In the genomic region with DNA sequence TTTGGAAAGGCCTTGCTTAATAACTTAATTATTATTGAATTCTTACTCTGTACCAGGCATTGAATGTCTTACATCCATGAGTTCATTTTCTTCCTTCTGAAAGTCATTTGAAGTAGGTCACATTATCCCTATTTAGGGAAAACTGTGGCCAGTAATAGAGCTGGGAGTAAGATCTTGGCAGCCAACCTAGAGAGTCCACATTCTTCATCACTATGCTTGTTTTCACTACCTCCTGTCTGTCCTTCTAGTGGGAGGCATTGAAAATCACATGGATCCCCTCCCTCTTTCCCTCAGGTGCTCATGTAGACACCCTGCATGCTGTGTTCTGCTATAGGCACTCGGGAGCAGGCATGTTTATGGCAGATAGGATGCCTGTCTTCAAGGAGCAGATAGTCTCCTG, we compare ENCODE assay signal across 2 cellular contexts.
TF ChIP-seq lines count a peak whose summit lies in the region.

No MANE protein-coding gene starts in this region.

TF ChIP-seq in SK-N-SH, 30 proteins besides CTCF, POLR2A, EP300 and RAD21 (continued from another document):
- TF ChIP-seq, protein P1, sequence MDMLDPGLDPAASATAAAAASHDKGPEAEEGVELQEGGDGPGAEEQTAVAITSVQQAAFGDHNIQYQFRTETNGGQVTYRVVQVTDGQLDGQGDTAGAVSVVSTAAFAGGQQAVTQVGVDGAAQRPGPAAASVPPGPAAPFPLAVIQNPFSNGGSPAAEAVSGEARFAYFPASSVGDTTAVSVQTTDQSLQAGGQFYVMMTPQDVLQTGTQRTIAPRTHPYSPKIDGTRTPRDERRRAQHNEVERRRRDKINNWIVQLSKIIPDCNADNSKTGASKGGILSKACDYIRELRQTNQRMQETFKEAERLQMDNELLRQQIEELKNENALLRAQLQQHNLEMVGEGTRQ (IDR thresholded peaks at IDR 0.05; ENCODE audit: borderline replicate concordance, low read depth, low read length), result no peak
- TF ChIP-seq, protein P2, sequence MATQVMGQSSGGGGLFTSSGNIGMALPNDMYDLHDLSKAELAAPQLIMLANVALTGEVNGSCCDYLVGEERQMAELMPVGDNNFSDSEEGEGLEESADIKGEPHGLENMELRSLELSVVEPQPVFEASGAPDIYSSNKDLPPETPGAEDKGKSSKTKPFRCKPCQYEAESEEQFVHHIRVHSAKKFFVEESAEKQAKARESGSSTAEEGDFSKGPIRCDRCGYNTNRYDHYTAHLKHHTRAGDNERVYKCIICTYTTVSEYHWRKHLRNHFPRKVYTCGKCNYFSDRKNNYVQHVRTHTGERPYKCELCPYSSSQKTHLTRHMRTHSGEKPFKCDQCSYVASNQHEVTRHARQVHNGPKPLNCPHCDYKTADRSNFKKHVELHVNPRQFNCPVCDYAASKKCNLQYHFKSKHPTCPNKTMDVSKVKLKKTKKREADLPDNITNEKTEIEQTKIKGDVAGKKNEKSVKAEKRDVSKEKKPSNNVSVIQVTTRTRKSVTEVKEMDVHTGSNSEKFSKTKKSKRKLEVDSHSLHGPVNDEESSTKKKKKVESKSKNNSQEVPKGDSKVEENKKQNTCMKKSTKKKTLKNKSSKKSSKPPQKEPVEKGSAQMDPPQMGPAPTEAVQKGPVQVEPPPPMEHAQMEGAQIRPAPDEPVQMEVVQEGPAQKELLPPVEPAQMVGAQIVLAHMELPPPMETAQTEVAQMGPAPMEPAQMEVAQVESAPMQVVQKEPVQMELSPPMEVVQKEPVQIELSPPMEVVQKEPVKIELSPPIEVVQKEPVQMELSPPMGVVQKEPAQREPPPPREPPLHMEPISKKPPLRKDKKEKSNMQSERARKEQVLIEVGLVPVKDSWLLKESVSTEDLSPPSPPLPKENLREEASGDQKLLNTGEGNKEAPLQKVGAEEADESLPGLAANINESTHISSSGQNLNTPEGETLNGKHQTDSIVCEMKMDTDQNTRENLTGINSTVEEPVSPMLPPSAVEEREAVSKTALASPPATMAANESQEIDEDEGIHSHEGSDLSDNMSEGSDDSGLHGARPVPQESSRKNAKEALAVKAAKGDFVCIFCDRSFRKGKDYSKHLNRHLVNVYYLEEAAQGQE (IDR thresholded peaks at IDR 0.05; ENCODE audit: low read depth, low read length), result no peak
- TF ChIP-seq, protein P3, sequence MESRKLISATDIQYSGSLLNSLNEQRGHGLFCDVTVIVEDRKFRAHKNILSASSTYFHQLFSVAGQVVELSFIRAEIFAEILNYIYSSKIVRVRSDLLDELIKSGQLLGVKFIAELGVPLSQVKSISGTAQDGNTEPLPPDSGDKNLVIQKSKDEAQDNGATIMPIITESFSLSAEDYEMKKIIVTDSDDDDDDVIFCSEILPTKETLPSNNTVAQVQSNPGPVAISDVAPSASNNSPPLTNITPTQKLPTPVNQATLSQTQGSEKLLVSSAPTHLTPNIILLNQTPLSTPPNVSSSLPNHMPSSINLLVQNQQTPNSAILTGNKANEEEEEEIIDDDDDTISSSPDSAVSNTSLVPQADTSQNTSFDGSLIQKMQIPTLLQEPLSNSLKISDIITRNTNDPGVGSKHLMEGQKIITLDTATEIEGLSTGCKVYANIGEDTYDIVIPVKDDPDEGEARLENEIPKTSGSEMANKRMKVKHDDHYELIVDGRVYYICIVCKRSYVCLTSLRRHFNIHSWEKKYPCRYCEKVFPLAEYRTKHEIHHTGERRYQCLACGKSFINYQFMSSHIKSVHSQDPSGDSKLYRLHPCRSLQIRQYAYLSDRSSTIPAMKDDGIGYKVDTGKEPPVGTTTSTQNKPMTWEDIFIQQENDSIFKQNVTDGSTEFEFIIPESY (IDR thresholded peaks at IDR 0.05; ENCODE audit: borderline replicate concordance, low read depth), result no peak
- TF ChIP-seq FOXM1 (IDR thresholded peaks at IDR 0.05; ENCODE audit: low read depth) (no peak), RCOR1 (IDR thresholded peaks at IDR 0.05; ENCODE audit: low read length) (no peak), FOXJ3 (CRISPR knock-in tag; IDR thresholded peaks at IDR 0.05) (no peak), NFIC (IDR thresholded peaks at IDR 0.05; ENCODE audit: borderline replicate concordance) (no peak), SMC3 (IDR thresholded peaks at IDR 0.05; ENCODE audit: low read depth, low read length) (no peak), NRF1 (IDR thresholded peaks at IDR 0.05; ENCODE audit: low read depth, low read length) (no peak)

TF ChIP-seq in SK-N-SH treated with all-trans-retinoic acid at 6 μM for 48 hours, 23 proteins besides CTCF, POLR2A, EP300 and RAD21 (continued from another document):
- TF ChIP-seq, protein P4, sequence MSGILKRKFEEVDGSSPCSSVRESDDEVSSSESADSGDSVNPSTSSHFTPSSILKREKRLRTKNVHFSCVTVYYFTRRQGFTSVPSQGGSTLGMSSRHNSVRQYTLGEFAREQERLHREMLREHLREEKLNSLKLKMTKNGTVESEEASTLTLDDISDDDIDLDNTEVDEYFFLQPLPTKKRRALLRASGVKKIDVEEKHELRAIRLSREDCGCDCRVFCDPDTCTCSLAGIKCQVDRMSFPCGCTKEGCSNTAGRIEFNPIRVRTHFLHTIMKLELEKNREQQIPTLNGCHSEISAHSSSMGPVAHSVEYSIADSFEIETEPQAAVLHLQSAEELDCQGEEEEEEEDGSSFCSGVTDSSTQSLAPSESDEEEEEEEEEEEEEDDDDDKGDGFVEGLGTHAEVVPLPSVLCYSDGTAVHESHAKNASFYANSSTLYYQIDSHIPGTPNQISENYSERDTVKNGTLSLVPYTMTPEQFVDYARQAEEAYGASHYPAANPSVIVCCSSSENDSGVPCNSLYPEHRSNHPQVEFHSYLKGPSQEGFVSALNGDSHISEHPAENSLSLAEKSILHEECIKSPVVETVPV (CRISPR knock-in tag; IDR thresholded peaks at IDR 0.05), result no peak
- no peak for TF ChIP-seq GLIS3 (CRISPR knock-in tag; IDR thresholded peaks at IDR 0.05)
- no peak for TF ChIP-seq SNAI2 (CRISPR knock-in tag; IDR thresholded peaks at IDR 0.05)
- TF ChIP-seq TCF4 (CRISPR knock-in tag; IDR thresholded peaks at IDR 0.05; ENCODE audit: borderline replicate concordance), result no peak
- TF ChIP-seq ZNF70 (CRISPR knock-in tag; IDR thresholded peaks at IDR 0.05), result no peak
- TF ChIP-seq ZFP30 (CRISPR knock-in tag; IDR thresholded peaks at IDR 0.05), result no peak
- no peak for TF ChIP-seq BACH2 (CRISPR knock-in tag; IDR thresholded peaks at IDR 0.05; ENCODE audit: borderline replicate concordance)
- no peak for TF ChIP-seq ZC3H10 (CRISPR knock-in tag; IDR thresholded peaks at IDR 0.05)
- no peak for TF ChIP-seq PPARA (CRISPR knock-in tag; IDR thresholded peaks at IDR 0.05; ENCODE audit: borderline replicate concordance)
- TF ChIP-seq OSR1 (CRISPR knock-in tag; IDR thresholded peaks at IDR 0.05), result no peak
- TF ChIP-seq RARB (CRISPR knock-in tag; IDR thresholded peaks at IDR 0.05), result no peak
- no peak for TF ChIP-seq ISL1 (CRISPR knock-in tag; IDR thresholded peaks at IDR 0.05)
